ENCODE assay signal across 8 cellular contexts in the genomic region with DNA sequence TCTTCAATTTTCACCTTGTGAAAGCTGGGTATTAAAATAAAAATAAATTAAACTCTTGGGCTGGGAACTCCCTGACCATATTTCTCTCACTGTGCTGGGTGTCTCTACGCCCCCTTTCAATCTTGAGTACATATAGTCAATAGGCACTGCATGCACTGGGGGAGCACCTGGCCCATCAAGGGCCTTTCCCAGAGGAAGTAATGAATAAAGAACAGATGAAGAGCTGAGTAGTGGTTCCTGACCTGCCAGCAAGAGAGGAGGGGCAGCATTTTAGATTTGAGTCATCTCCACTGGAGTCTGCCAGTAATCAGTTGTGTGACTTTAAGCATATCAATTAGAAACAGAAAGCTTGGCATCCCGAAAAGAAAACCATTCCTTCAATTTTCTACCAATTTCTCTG. TPM values are rescaled to one million over a fixed set of nuclear protein-coding genes. Genes with fewer than 3 reads are reported as not detected.
DNase-seq lines count a peak whose midpoint lies in the region; ATAC-seq and TF ChIP-seq lines count a peak whose summit lies in the region.

No MANE protein-coding gene starts in this region.

- H3K9me3 ChIP-seq in mammary epithelial cell (replicated peaks; ENCODE audit: insufficient read depth, low read length) = no peaks in the 10 kb centered on the region
- H3K9me3 ChIP-seq in A673 (ENCODE audit: low read depth, low read length, poor library complexity, severe bottlenecking) = no peaks in the 10 kb centered on the region
- H3K9me3 ChIP-seq in spleen = no peaks in the 10 kb centered on the region

- dilution Hi-C loops in mammary epithelial cell (cut with HindIII; ENCODE audit: low sequenced_read_pairs) = no loop called here

- peaks cover 15% of the 10 kb centered on the region for H3K4me1 ChIP-seq in mammary epithelial cell (ENCODE audit: insufficient read depth, low read length)
- H3K4me1 ChIP-seq in A673 (ENCODE audit: insufficient read depth, low read length, poor library complexity, severe bottlenecking) = peaks cover 6% of the 10 kb centered on the region
- H3K4me1 ChIP-seq in spleen = peaks cover 2 to 80% (median 39%) of the 10 kb centered on the region in 6 donors

- no TSS peak for BruUV-seq in mammary epithelial cell (replicated peaks; lab: Mats Ljungman, UMichigan)
- BruUV-seq in A673 (replicated peaks; lab: Mats Ljungman, UMichigan) = no TSS peak

- H3K9ac ChIP-seq in mammary epithelial cell (ENCODE audit: insufficient read depth, low read length) = no peak overlapping the region

- TF ChIP-seq CTCF in mammary epithelial cell (conservative IDR thresholded peaks at IDR 0.05 in 1 of 2, IDR thresholded peaks at IDR 0.05 in 1 of 2; ENCODE audit: extremely low read depth in 1 of 2, insufficient read depth in 1 of 2, low read depth in 1 of 2, low read length in 2 of 2) (no peak), A673 (conservative IDR thresholded peaks at IDR 0.05; ENCODE audit: low read depth, low read length) (no peak), spleen (IDR thresholded peaks at IDR 0.05 in 8 of 11, conservative IDR thresholded peaks at IDR 0.05 in 3 of 11) (no peak)

- H3K4me3 ChIP-seq in mammary epithelial cell (replicated peaks in 1 of 3; ENCODE audit: insufficient read depth in 1 of 3, low read depth in 2 of 3, low read length in 3 of 3) (no peak overlapping the region), A673 (ENCODE audit: low read depth, low read length, poor library complexity, severe bottlenecking) (no peak overlapping the region), spleen (no peak overlapping the region)

- H3K27me3 ChIP-seq in mammary epithelial cell (ENCODE audit: insufficient read depth, low read length) (no peaks in the 10 kb centered on the region), A673 (replicated peaks; ENCODE audit: insufficient read depth, low read depth, low read length, poor library complexity) (no peaks in the 10 kb centered on the region), spleen (replicated peaks in 1 of 7) (no peaks in the 10 kb centered on the region)

- peak; percentile 23 for DNase-seq in EH (ENCODE audit: low read depth)
- DNase-seq in mammary epithelial cell = peak; percentile 17
- DNase-seq in A673 (ENCODE audit: low spot score) = no peak
- no peak for DNase-seq in spleen
- no peak for DNase-seq in G401 (ENCODE audit: low spot score)
- no peak for DNase-seq in NCI-H748 (lab: John Stamatoyannopoulos, UW; ENCODE audit: unreplicated experiment)

- peaks cover 3% of the 10 kb centered on the region for H4K20me1 ChIP-seq in mammary epithelial cell (ENCODE audit: insufficient read depth, low read length)

- 93% methylated on average over 2 of the region's 2 CpGs for WGBS in mammary epithelial cell (ENCODE audit: low coverage, missing lambda C conversion rate)
- 62 to 74% (median 69%) methylated on average over 2 of the region's 2 CpGs for WGBS in spleen, 5 donors

- no peak overlapping the region for H3K27ac ChIP-seq in mammary epithelial cell (ENCODE audit: insufficient read depth, low read depth, low read length)
- H3K27ac ChIP-seq in A673 (ENCODE audit: low read depth, low read length, poor library complexity, severe bottlenecking) = no peak overlapping the region
- H3K27ac ChIP-seq in spleen = no peak overlapping the region

- no peak overlapping the region for H2AFZ ChIP-seq in mammary epithelial cell (ENCODE audit: low read depth, low read length)

- TF ChIP-seq POLR2A in spleen (IDR thresholded peaks at IDR 0.05) = no peak

- CTCF ChIA-PET in mammary epithelial cell (lab: Charles Lee; ENCODE audit: low non-redundant PET) (no interaction called here), A673 (lab: Charles Lee) (no interaction called here)

- in situ Hi-C loops in mammary epithelial cell (cut with MboI; ENCODE audit: low sequenced_read_pairs in 2 of 2) (no loop called here), G401 (cut with HindIII; ENCODE audit: low sequenced_read_pairs) (no loop called here)

- POLR2A ChIA-PET in A673 (lab: Charles Lee; ENCODE audit: low non-redundant PET) = no interaction called here

- H3K4me2 ChIP-seq in mammary epithelial cell (ENCODE audit: insufficient read depth, low read depth, low read length) = no peak overlapping the region

- H3K36me3 ChIP-seq in mammary epithelial cell (ENCODE audit: insufficient read depth, low read length) (no peaks in the 10 kb centered on the region), A673 (ENCODE audit: insufficient read depth, low read length, poor library complexity, severe bottlenecking) (no peaks in the 10 kb centered on the region), spleen (peaks cover 0 to 6% (median 0%) of the 10 kb centered on the region in 6 donors)

- ATAC-seq in GM19438 (IDR thresholded peaks at IDR 0.05; ENCODE audit: low read depth, unreplicated experiment) (peak; percentile 71), HG03442 (IDR thresholded peaks at IDR 0.05; ENCODE audit: unreplicated experiment) (peak; percentile 91)

- peaks cover 95% of the 10 kb centered on the region for H3K79me2 ChIP-seq in mammary epithelial cell (ENCODE audit: insufficient read depth, low read length)

- intact Hi-C loops in mammary epithelial cell (cut with micrococcal nuclease) = no loop called here
- intact Hi-C loops in A673 (cut with micrococcal nuclease; ENCODE audit: unreplicated experiment) = no loop called here
- intact Hi-C loops in spleen (cut with DNase I; ENCODE audit: low total_unique reads) = no loop called here

RNA-seq across cellular contexts. Expression of gene MAPKAP1, which starts 6.2 kb away (rescaled TPM):
- total RNA-seq in mammary epithelial cell (100 to 1,000 TPM in 1 of 2 donors, 10 to 100 TPM in 1; 81.4 to 104 TPM), A673 (2021) (98.7 and 103 TPM in 2 replicates), spleen (10 to 100 TPM; 47.2 to 77.2 (median 63.4) TPM)
- polyA plus RNA-seq in mammary epithelial cell (97.6 TPM), spleen (10 to 100 TPM; 37.2 to 51.7 (median 37.7) TPM)
- polyA minus RNA-seq in mammary epithelial cell = 147 TPM
- total RNA-seq in G401 (2014; rRNA removed; shearing (Covaris generic)) = 77.0 and 113 TPM in 2 replicates

RNA-seq across cellular contexts. Expression of gene PBX3, which starts 46.4 kb away (rescaled TPM):
- total RNA-seq in mammary epithelial cell = 10 to 100 TPM; 22.2 to 29.0 TPM
- 24.8 TPM for polyA plus RNA-seq in mammary epithelial cell
- polyA minus RNA-seq in mammary epithelial cell = 16.6 TPM
- total RNA-seq in A673 (2021) = 1.5 and 3.5 TPM in 2 replicates
- 10 to 100 TPM; 29.5 to 58.4 (median 40.0) TPM for total RNA-seq in spleen
- 10 to 100 TPM in 2 of 3 donors, 1 to 10 TPM in 1; 7.2 to 13.6 (median 10.5) TPM for polyA plus RNA-seq in spleen
- total RNA-seq in G401 (2014; rRNA removed; shearing (Covaris generic)) = 17.0 and 44.9 TPM in 2 replicates

Comparison
In these comparisons a context has a peak if more than half of its experiments do, and no peak if none do; other contexts are left out.
1. DNase-seq: peak in EH (single experiment) and mammary epithelial cell (single experiment); none in A673 (single experiment), spleen (single experiment), G401 (single experiment) and NCI-H748 (single experiment).